34 cellular contexts compared by ENCODE assay signal in the genomic region with DNA sequence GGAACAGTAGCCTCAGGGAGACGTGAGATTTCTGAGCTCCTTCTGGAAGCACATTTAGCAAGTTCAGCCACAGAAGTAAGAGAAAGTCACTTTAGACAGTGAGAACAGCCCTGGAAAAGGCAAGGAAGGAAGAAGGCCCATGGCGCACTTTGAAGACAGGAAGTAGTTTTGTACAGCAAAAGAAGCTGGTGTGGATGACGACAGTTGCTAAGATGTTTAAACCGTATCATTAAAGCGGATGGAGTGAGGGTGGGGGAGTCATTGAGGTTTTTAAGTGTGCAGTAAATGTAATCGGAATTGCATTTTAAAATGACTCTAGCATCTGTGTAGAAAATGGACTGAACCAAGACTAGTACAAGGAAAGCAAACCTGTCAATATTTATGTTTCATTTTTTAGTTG. TPM values are rescaled to one million over a fixed set of nuclear protein-coding genes. Genes with fewer than 3 reads are reported as not detected.
"Had no signal": no experiment of that assay in that cellular context is flagged by ENCODE, and none has a peak within 500 bp of the region (broad histone marks: within the 10 kb centered on the region; RNA-seq: fewer than 3 reads in every experiment).

No MANE protein-coding gene starts in this region.

- H3K27me3 ChIP-seq: adrenal gland, ascending aorta, breast epithelium, cardiac muscle cell, colonic mucosa, esophagus squamous epithelium, gastroesophageal sphincter, heart right ventricle had no signal

- DNase-seq: activated CD4-positive, alpha-beta T cell treated with anti-CD3 and anti-CD28 coated beads for 48 hours; activated CD4-positive, alpha-beta T cell treated with anti-CD3 and anti-CD28 coated beads, Interleukin-2, amount 50 U/mL, for 1 hour; activated CD4-positive, alpha-beta T cell treated with anti-CD3 and anti-CD28 coated beads, Interleukin-2, amount 50 U/mL, for 48 hours; activated CD8-positive, alpha-beta memory T cell treated with anti-CD3 and anti-CD28 coated beads for 24 hours; activated CD8-positive, alpha-beta T cell treated with anti-CD3 and anti-CD28 coated beads for 36 hours; activated effector memory CD4-positive, alpha-beta T cell treated with Interleukin-2 at 50 U/mL for 16 hours; activated gamma-delta T cell treated with Interleukin-2 at 50 U/mL for 16 hours; activated naive CD4-positive, alpha-beta T cell treated with Interleukin-2 at 50 U/mL for 16 hours; activated naive CD8-positive, alpha-beta T cell treated with anti-CD3 and anti-CD28 coated beads for 36 hours; activated naive CD8-positive, alpha-beta T cell treated with anti-CD3 and anti-CD28 coated beads, Interleukin-2, amount 50 U/mL, for 24 hours; activated T-cell treated with anti-CD3 and anti-CD28 coated beads, Interleukin-2, amount 50 U/mL, for 4 hours; adrenal gland; central memory CD4-positive, alpha-beta T cell; cerebellar nuclear complex; colonic mucosa; effector CD8-positive, alpha-beta T cell; esophagus squamous epithelium; foreskin melanocyte; heart right ventricle; T-helper 2 cell had no signal

- FAIRE-seq: endometrium, endothelial cell of umbilical vein had no signal

- H3K4me1 Mint-ChIP-seq: activated naive CD4-positive, alpha-beta T cell treated with anti-CD3 and anti-CD28 coated beads, Interleukin-2, amount 50 U/mL, for 24 hours; activated naive CD8-positive, alpha-beta T cell treated with anti-CD3 and anti-CD28 coated beads for 36 hours; activated naive CD8-positive, alpha-beta T cell treated with anti-CD3 and anti-CD28 coated beads, Interleukin-2, amount 50 U/mL, for 24 hours; activated T-helper 17 cell treated with anti-CD3 and anti-CD28 coated beads, Interleukin-2, amount 50 U/mL, for 72 hours; brain had no signal

- H3K9me3 Mint-ChIP-seq: activated CD8-positive, alpha-beta T cell treated with anti-CD3 and anti-CD28 coated beads for 36 hours; activated naive CD8-positive, alpha-beta T cell treated with anti-CD3 and anti-CD28 coated beads for 36 hours; activated naive CD8-positive, alpha-beta T cell treated with anti-CD3 and anti-CD28 coated beads, Interleukin-2, amount 50 U/mL, for 24 hours; activated T-cell treated with anti-CD3 and anti-CD28 coated beads, Interleukin-2, amount 50 U/mL, for 4 hours; activated T-helper 17 cell treated with anti-CD3 and anti-CD28 coated beads, Interleukin-2, amount 50 U/mL, for 72 hours; brain; WTC11 had no signal

- ATAC-seq: activated CD8-positive, alpha-beta T cell treated with anti-CD3 and anti-CD28 coated beads for 36 hours; activated naive CD8-positive, alpha-beta T cell treated with anti-CD3 and anti-CD28 coated beads, Interleukin-2, amount 50 U/mL, for 24 hours; activated T-cell treated with anti-CD3 and anti-CD28 coated beads, Interleukin-2, amount 50 U/mL, for 4 hours; activated T-helper 17 cell treated with anti-CD3 and anti-CD28 coated beads, Interleukin-2, amount 50 U/mL, for 72 hours; gastroesophageal sphincter; heart right ventricle; WTC11 had no signal

- H3K4me3 Mint-ChIP-seq: activated CD8-positive, alpha-beta T cell treated with anti-CD3 and anti-CD28 coated beads for 36 hours; activated naive CD4-positive, alpha-beta T cell treated with anti-CD3 and anti-CD28 coated beads, Interleukin-2, amount 50 U/mL, for 24 hours; activated naive CD8-positive, alpha-beta T cell treated with anti-CD3 and anti-CD28 coated beads for 36 hours; activated naive CD8-positive, alpha-beta T cell treated with anti-CD3 and anti-CD28 coated beads, Interleukin-2, amount 50 U/mL, for 24 hours; activated T-cell treated with anti-CD3 and anti-CD28 coated beads, Interleukin-2, amount 50 U/mL, for 4 hours; activated T-helper 17 cell treated with anti-CD3 and anti-CD28 coated beads, Interleukin-2, amount 50 U/mL, for 72 hours; brain; WTC11 had no signal

- H3K4me3 ChIP-seq: adrenal gland, ascending aorta, breast epithelium, cardiac muscle cell, colonic mucosa, esophagus squamous epithelium, gastroesophageal sphincter, heart right ventricle had no signal

- H3K9me3 ChIP-seq: adrenal gland, ascending aorta, breast epithelium, colonic mucosa, esophagus squamous epithelium, gastroesophageal sphincter, heart right ventricle had no signal

- H3K36me3 Mint-ChIP-seq: activated naive CD4-positive, alpha-beta T cell treated with anti-CD3 and anti-CD28 coated beads, Interleukin-2, amount 50 U/mL, for 24 hours; activated naive CD8-positive, alpha-beta T cell treated with anti-CD3 and anti-CD28 coated beads for 36 hours; brain; WTC11 had no signal

- H3K27me3 Mint-ChIP-seq: activated CD8-positive, alpha-beta T cell treated with anti-CD3 and anti-CD28 coated beads for 36 hours; activated naive CD8-positive, alpha-beta T cell treated with anti-CD3 and anti-CD28 coated beads, Interleukin-2, amount 50 U/mL, for 24 hours; activated T-helper 17 cell treated with anti-CD3 and anti-CD28 coated beads, Interleukin-2, amount 50 U/mL, for 72 hours; brain had no signal

- H3K27ac ChIP-seq: adrenal gland, ascending aorta, breast epithelium, cardiac muscle cell, colonic mucosa, epithelial cell of prostate, esophagus squamous epithelium, gastroesophageal sphincter, heart right ventricle, VCaP had no signal

- H3K4me1 ChIP-seq: adrenal gland, ascending aorta, breast epithelium, colonic mucosa, esophagus squamous epithelium, gastroesophageal sphincter, heart right ventricle had no signal

- H3K36me3 ChIP-seq: adrenal gland, ascending aorta, breast epithelium, cardiac muscle cell, colonic mucosa, esophagus squamous epithelium, gastroesophageal sphincter, heart right ventricle had no signal

- H3K27ac Mint-ChIP-seq: activated CD8-positive, alpha-beta T cell treated with anti-CD3 and anti-CD28 coated beads for 36 hours; activated naive CD4-positive, alpha-beta T cell treated with anti-CD3 and anti-CD28 coated beads, Interleukin-2, amount 50 U/mL, for 24 hours; activated naive CD8-positive, alpha-beta T cell treated with anti-CD3 and anti-CD28 coated beads for 36 hours; activated naive CD8-positive, alpha-beta T cell treated with anti-CD3 and anti-CD28 coated beads, Interleukin-2, amount 50 U/mL, for 24 hours; activated T-helper 17 cell treated with anti-CD3 and anti-CD28 coated beads, Interleukin-2, amount 50 U/mL, for 72 hours; brain; WTC11 had no signal

RNA-seq across cellular contexts. Expression of a gene that starts 15.3 kb away (rescaled TPM):
- total RNA-seq: activated CD8-positive, alpha-beta T cell treated with anti-CD3 and anti-CD28 coated beads for 36 hours; activated naive CD8-positive, alpha-beta T cell treated with anti-CD3 and anti-CD28 coated beads for 36 hours; activated T-cell treated with anti-CD3 and anti-CD28 coated beads, Interleukin-2, amount 50 U/mL, for 4 hours; activated T-helper 17 cell treated with anti-CD3 and anti-CD28 coated beads, Interleukin-2, amount 50 U/mL, for 72 hours; glomerular endothelial cell; T-helper 1 cell treated with Interleukin-12 subunit alpha and Interleukin-12 subunit beta and Interleukin-4 antibody, amounts not matched to agents 30 ng/mL and 1 ng/mL, for 36 hours had no signal
- polyA plus RNA-seq: cardiac muscle cell had no signal
